1 cellular context compared by ENCODE assay signal in the genomic region with DNA sequence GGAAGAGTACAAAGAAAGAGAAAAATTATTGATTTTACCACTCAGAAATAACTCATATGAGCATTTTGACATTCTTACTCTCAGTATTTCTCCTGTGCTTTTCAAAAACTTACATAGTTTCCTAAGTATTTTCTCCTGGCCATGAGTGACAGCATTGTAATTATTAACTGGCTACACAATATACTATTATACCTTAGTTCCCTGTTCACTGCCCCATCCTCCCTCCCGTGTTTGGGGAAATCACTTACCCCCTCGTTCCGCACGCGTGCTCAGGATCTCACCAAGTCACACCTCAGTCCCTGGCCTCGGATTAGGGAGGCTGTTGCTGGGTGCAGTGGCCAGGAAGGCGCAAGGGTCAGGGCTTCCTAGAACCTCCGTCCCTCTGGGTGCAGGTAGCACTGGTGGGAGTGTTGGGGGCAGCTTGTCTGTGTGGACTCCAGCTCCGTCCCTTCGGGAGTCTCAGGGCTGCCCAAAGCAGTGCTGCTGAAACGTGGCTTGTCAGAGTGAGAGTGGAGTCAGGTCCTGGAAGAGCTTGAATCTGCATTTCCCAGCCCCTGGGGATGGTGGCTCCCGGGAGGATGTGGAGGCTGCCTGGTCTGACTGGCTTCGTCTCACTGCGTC.
TF ChIP-seq lines count a peak whose summit lies in the region.

No MANE protein-coding gene starts in this region.

TF ChIP-seq in IMR-90, 13 proteins besides CTCF, POLR2A, EP300 and RAD21:
- TF ChIP-seq, protein P1, sequence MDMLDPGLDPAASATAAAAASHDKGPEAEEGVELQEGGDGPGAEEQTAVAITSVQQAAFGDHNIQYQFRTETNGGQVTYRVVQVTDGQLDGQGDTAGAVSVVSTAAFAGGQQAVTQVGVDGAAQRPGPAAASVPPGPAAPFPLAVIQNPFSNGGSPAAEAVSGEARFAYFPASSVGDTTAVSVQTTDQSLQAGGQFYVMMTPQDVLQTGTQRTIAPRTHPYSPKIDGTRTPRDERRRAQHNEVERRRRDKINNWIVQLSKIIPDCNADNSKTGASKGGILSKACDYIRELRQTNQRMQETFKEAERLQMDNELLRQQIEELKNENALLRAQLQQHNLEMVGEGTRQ (IDR thresholded peaks at IDR 0.05; ENCODE audit: low read depth, low read length): no peak
- no peak for TF ChIP-seq FOS (IDR thresholded peaks at IDR 0.05; ENCODE audit: low read depth, low read length)
- TF ChIP-seq BHLHE40 (IDR thresholded peaks at IDR 0.05; ENCODE audit: low read depth, low read length): no peak
- TF ChIP-seq, protein P2, sequence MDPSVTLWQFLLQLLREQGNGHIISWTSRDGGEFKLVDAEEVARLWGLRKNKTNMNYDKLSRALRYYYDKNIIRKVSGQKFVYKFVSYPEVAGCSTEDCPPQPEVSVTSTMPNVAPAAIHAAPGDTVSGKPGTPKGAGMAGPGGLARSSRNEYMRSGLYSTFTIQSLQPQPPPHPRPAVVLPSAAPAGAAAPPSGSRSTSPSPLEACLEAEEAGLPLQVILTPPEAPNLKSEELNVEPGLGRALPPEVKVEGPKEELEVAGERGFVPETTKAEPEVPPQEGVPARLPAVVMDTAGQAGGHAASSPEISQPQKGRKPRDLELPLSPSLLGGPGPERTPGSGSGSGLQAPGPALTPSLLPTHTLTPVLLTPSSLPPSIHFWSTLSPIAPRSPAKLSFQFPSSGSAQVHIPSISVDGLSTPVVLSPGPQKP (IDR thresholded peaks at IDR 0.05; ENCODE audit: borderline replicate concordance, low read depth, low read length): no peak
- no peak for TF ChIP-seq MAZ (IDR thresholded peaks at IDR 0.05; ENCODE audit: borderline replicate concordance, low read depth, low read length)
- no peak for TF ChIP-seq SMC3 (IDR thresholded peaks at IDR 0.05; ENCODE audit: low read depth, low read length)
- TF ChIP-seq NFE2L2 (IDR thresholded peaks at IDR 0.05; ENCODE audit: low read depth, low read length): no peak
- TF ChIP-seq MXI1 (IDR thresholded peaks at IDR 0.05; ENCODE audit: borderline replicate concordance, low read depth, low read length): no peak
- no peak for TF ChIP-seq RCOR1 (IDR thresholded peaks at IDR 0.05; ENCODE audit: insufficient replicate concordance, low read length)
- no peak for TF ChIP-seq RFX5 (IDR thresholded peaks at IDR 0.05; ENCODE audit: low read depth, low read length)
- no peak for TF ChIP-seq CEBPB (IDR thresholded peaks at IDR 0.05; ENCODE audit: low read depth, low read length)
- no peak for TF ChIP-seq CHD1 (IDR thresholded peaks at IDR 0.05; ENCODE audit: low read depth, low read length)
- TF ChIP-seq MAFK (IDR thresholded peaks at IDR 0.05; ENCODE audit: low read depth, low read length): no peak
TF ChIP-seq in IMR-90: peak in this region for 0.
